In the genomic region with DNA sequence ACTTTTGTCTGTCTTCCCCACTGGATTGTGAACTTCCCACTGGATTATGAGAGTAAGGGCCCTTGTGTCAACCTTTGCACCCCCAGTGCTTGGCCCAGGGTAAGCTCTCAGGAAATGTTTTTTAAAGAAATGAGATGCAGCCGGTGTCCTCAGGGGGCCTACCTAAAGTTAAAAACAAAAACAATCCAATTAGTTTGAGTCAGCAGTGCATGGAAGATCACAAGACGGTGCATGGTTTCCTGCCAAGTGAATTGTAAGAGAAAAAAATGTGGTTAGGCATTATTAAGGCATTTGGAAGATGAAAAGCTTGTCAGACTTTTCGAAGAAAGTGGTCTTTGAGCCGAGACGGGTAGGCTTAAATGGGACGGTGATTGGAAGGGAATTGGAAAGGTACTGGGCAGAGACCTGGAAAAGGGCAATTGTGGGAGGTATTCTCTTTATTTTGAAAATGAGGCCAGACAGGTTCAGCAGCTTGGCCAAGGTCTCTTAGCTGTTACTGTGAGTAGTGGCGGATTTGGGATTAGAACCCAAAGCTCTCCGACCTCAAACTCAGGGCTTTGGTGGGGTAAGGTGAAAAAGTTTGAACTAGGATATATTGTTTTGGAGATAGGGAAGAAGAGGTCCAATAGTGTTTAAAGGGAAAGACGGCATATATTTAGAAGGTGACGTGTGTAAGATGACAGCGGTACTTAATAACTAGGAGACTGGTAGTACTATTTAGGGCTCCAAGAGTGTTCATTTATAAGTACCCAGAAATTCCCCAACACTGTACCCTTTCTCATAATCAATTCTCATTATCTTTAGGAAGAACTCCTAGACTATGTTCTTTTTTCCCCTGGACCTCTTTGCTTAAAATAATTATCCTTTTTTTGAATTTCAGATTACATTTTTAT, we compare ENCODE assay signal across 8 cellular contexts. TPM values are rescaled to one million over a fixed set of nuclear protein-coding genes. Genes with fewer than 3 reads are reported as not detected.
DNase-seq lines count a peak whose midpoint lies in the region; ATAC-seq, FAIRE-seq and TF ChIP-seq lines count a peak whose summit lies in the region.

No MANE protein-coding gene starts in this region.

- peaks cover 3% of the 10 kb centered on the region; the same call in 1 of the 2 replicates for H3K23me2 ChIP-seq in H1 (ENCODE audit: low read depth, low read length)

- H4K20me1 ChIP-seq in H1 (replicated peaks in 1 of 2; ENCODE audit: control insufficient read depth in 1 of 2, insufficient read depth in 2 of 2, low read length in 2 of 2) = no peaks in the 10 kb centered on the region

- no peak for FAIRE-seq in H1 (lab: Jason Lieb, UNC)

- TF ChIP-seq EP300 in H1 (IDR thresholded peaks at IDR 0.05; ENCODE audit: borderline replicate concordance in 1 of 2, low read depth in 2 of 2, low read length in 2 of 2) = no peak
- TF ChIP-seq EP300 in tibial nerve (IDR thresholded peaks at IDR 0.05) = peak in 1 of 2 donors; percentile 59

- H3K9me3 ChIP-seq in H1 (ENCODE audit: insufficient read depth in 2 of 2, low read depth in 1 of 2, low read length in 1 of 2) = no peaks in the 10 kb centered on the region
- no peaks in the 10 kb centered on the region for H3K9me3 ChIP-seq in mesenchymal stem cell (ENCODE audit: control insufficient read depth, low read length)
- no peaks in the 10 kb centered on the region for H3K9me3 ChIP-seq in tibial nerve

- no peaks in the 10 kb centered on the region for H3K79me1 ChIP-seq in H1 (ENCODE audit: low read depth, low read length)
- H3K79me1 ChIP-seq in mesenchymal stem cell (replicated peaks; ENCODE audit: low read length, poor library complexity, severe bottlenecking) = peaks cover 8% of the 10 kb centered on the region

- CTCF ChIA-PET in AG04449 (lab: Yijun Ruan, JAX) = no interaction called here
- CTCF ChIA-PET in H1 (lab: Charles Lee; ENCODE audit: partially characterized antibody) = interaction anchor here (0.8 to 1.4 kb wide), 2 partner anchors 11 to 392 kb away, joined by 3 to 4 read pairs; no protein-coding TSS in a partner anchor

- peaks cover 0 to 15% of the 10 kb centered on the region in 2 experiments; a peak in 1 of 4 replicates for H3K79me2 ChIP-seq in H1 (ENCODE audit: control insufficient read depth in 1 of 2, insufficient read depth in 2 of 2, low read length in 2 of 2)

- H2BK12ac ChIP-seq in H1 (ENCODE audit: low read depth, low read length) (no peak overlapping the region), mesenchymal stem cell (ENCODE audit: low read length in 2 of 2) (no peak overlapping the region)

- H2BK120ac ChIP-seq in H1 (replicated peaks; ENCODE audit: low read depth, low read length) = no peak overlapping the region
- no peak overlapping the region for H2BK120ac ChIP-seq in mesenchymal stem cell (ENCODE audit: low read depth, low read length)

- no peak for TF ChIP-seq RAD21 in H1 (IDR thresholded peaks at IDR 0.05 in 1 of 2, conservative IDR thresholded peaks at IDR 0.05 in 1 of 2; ENCODE audit: low read depth in 2 of 2, low read length in 2 of 2)

- peak; percentile 34 for ATAC-seq in GM18517 (IDR thresholded peaks at IDR 0.05; ENCODE audit: unreplicated experiment)
- peak; percentile 30 for ATAC-seq in HG03196 (IDR thresholded peaks at IDR 0.05; ENCODE audit: unreplicated experiment)

- H3K4me2 ChIP-seq in H1 (ENCODE audit: insufficient read depth in 1 of 2, low read depth in 2 of 2, low read length in 2 of 2) (peak overlapping the region; percentile 87 to 89), mesenchymal stem cell (ENCODE audit: low read length, poor library complexity, severe bottlenecking) (peak overlapping the region; percentile 48)

- peaks cover 0 to 3% (median 0%) of the 10 kb centered on the region in 4 experiments; a peak in 2 of 8 replicates for H3K36me3 ChIP-seq in H1 (ENCODE audit: control insufficient read depth in 2 of 4, insufficient read depth in 4 of 4, low read length in 3 of 4)
- H3K36me3 ChIP-seq in mesenchymal stem cell (ENCODE audit: control insufficient read depth in 1 of 2, insufficient read depth in 2 of 2, low read depth in 1 of 2, low read length in 2 of 2) = peaks cover 2 to 31% of the 10 kb centered on the region in 2 experiments
- H3K36me3 ChIP-seq in tibial nerve = peaks cover 0 to 17% (median 0%) of the 10 kb centered on the region in 3 donors

- H2BK20ac ChIP-seq in H1 (ENCODE audit: low read length) = no peak overlapping the region

- H3K18ac ChIP-seq in H1 (ENCODE audit: extremely low read depth, low read length) (no peak overlapping the region), mesenchymal stem cell (ENCODE audit: low read depth in 1 of 2, low read length in 2 of 2) (peak overlapping the region in 1 of 2 experiments; percentile 83)

- H4K8ac ChIP-seq in H1 (ENCODE audit: extremely low read depth, insufficient read depth, low read length) (no peak overlapping the region; the same call in 1 of the 2 replicates), mesenchymal stem cell (ENCODE audit: low read length) (peak overlapping the region; percentile 69)

- H2AK5ac ChIP-seq in H1 (ENCODE audit: low read depth, low read length) (no peak overlapping the region), mesenchymal stem cell (ENCODE audit: low read length, severe bottlenecking) (peak overlapping the region; percentile 99)

- DNase-seq in AG04449 (ENCODE audit: low read depth, low spot score) (peak; percentile 62), T-helper 22 cell (ENCODE audit: low read depth) (peak; percentile 1), H1 (ENCODE audit: low read depth in 1 of 2, low spot score in 2 of 2) (no peak), mesenchymal stem cell (peak; percentile 52), tibial nerve (ENCODE audit: low spot score in 2 of 2) (peak in 1 of 2 donors; percentile 59), T-helper 9 cell (no peak)

- H3K27ac ChIP-seq in H1 (ENCODE audit: low read depth, low read length) = peak overlapping the region; percentile 90
- H3K27ac ChIP-seq in mesenchymal stem cell (ENCODE audit: low read length, poor library complexity, severe bottlenecking) = peak overlapping the region; percentile 93
- peak overlapping the region; percentile 79 to 97 (median 88) for H3K27ac ChIP-seq in tibial nerve

- H3K23ac ChIP-seq in H1 (ENCODE audit: insufficient read length) (no peak overlapping the region), mesenchymal stem cell (ENCODE audit: low read length in 2 of 2) (no peak overlapping the region)

- H3K4ac ChIP-seq in H1 (replicated peaks; ENCODE audit: insufficient read length, low read depth, low read length) (peak overlapping the region; percentile 27), mesenchymal stem cell (ENCODE audit: low read depth in 1 of 2, low read length in 2 of 2) (peak overlapping the region in 1 of 2 experiments; percentile 73)

- no peak overlapping the region for H2BK5ac ChIP-seq in H1 (ENCODE audit: low read depth, low read length)
- peak overlapping the region; percentile 89 for H2BK5ac ChIP-seq in mesenchymal stem cell (ENCODE audit: low read depth, low read length, poor library complexity, severe bottlenecking)

- no peak overlapping the region for H3K56ac ChIP-seq in H1 (replicated peaks; ENCODE audit: insufficient read length, low read depth, low read length)

- H2AFZ ChIP-seq in H1 (ENCODE audit: low read length) = 0 out of 2 replicates have a peak overlapping the region, but pooled peaks have one; percentile 8
- H2AFZ ChIP-seq in mesenchymal stem cell (ENCODE audit: low read depth, low read length) = no peak overlapping the region

- H3K14ac ChIP-seq in H1 (ENCODE audit: insufficient read length) = no peak overlapping the region
- no peak overlapping the region for H3K14ac ChIP-seq in mesenchymal stem cell (ENCODE audit: low read length in 2 of 2)

- H4K5ac ChIP-seq in H1 (ENCODE audit: insufficient read length, low read depth, low read length) = no peak overlapping the region

- no peak for TF ChIP-seq CTCF in AG04449 (IDR thresholded peaks at IDR 0.05; ENCODE audit: insufficient read depth, low read length, missing control alignments)
- no peak for TF ChIP-seq CTCF in H1 (IDR thresholded peaks at IDR 0.05; ENCODE audit: control extremely low read depth in 1 of 3, insufficient read depth in 1 of 3, low read depth in 1 of 3, low read length in 3 of 3)
- no peak for TF ChIP-seq CTCF in tibial nerve (IDR thresholded peaks at IDR 0.05)

- no peaks in the 10 kb centered on the region for H3K27me3 ChIP-seq in H1 (replicated peaks in 1 of 4; ENCODE audit: control insufficient read depth in 3 of 4, extremely low read depth in 1 of 4, insufficient read depth in 3 of 4, low read length in 3 of 4)
- H3K27me3 ChIP-seq in mesenchymal stem cell (ENCODE audit: control insufficient read depth in 1 of 2, insufficient read depth in 1 of 2, low read length in 2 of 2) = no peaks in the 10 kb centered on the region
- no peaks in the 10 kb centered on the region for H3K27me3 ChIP-seq in tibial nerve

- peaks cover 0 to 4% (median 2%) of the 10 kb centered on the region in 4 experiments; a peak in 4 of 7 replicates for H3K4me1 ChIP-seq in H1 (replicated peaks in 1 of 4; ENCODE audit: control insufficient read depth in 3 of 4, insufficient read depth in 4 of 4, low read length in 3 of 4)
- H3K4me1 ChIP-seq in mesenchymal stem cell (ENCODE audit: control insufficient read depth, insufficient read depth, low read depth, low read length) = no peaks in the 10 kb centered on the region
- peaks cover 0 to 54% (median 11%) of the 10 kb centered on the region in 4 donors for H3K4me1 ChIP-seq in tibial nerve

- H4K91ac ChIP-seq in H1 (replicated peaks; ENCODE audit: insufficient read length, low read length) = no peak overlapping the region
- no peak overlapping the region for H4K91ac ChIP-seq in mesenchymal stem cell (ENCODE audit: low read length)

- peak overlapping the region; percentile 74 for H3K4me3 ChIP-seq in AG04449 (ENCODE audit: low read depth, low read length)
- peak overlapping the region; percentile 80 to 89 (median 85); a peak in 7 of 8 replicates for H3K4me3 ChIP-seq in H1 (ENCODE audit: extremely low read depth in 1 of 4, insufficient read depth in 2 of 4, low read depth in 3 of 4, low read length in 4 of 4)
- peak overlapping the region in 1 of 2 experiments; percentile 81 for H3K4me3 ChIP-seq in mesenchymal stem cell (ENCODE audit: insufficient read depth in 1 of 2, low read depth in 1 of 2, low read length in 2 of 2)
- peak overlapping the region; percentile 55 to 84 (median 66) for H3K4me3 ChIP-seq in tibial nerve

- H2BK15ac ChIP-seq in H1 (ENCODE audit: low read length) = no peak overlapping the region
- H2BK15ac ChIP-seq in mesenchymal stem cell (ENCODE audit: low read depth, poor library complexity, severe bottlenecking) = no peak overlapping the region

- TF ChIP-seq POLR2A in H1 (IDR thresholded peaks at IDR 0.05; ENCODE audit: control extremely low read depth in 1 of 2, low read depth in 2 of 2, low read length in 2 of 2) = no peak
- TF ChIP-seq POLR2A in tibial nerve (IDR thresholded peaks at IDR 0.05) = no peak

- 45% methylated on average over 11 of the region's 11 CpGs; no CpG with 5 or more reads in 1 of the 2 experiments for WGBS in H1 (ENCODE audit: extremely low coverage in 1 of 2, insufficient coverage in 1 of 2, insufficient read length in 1 of 2, insufficient replicate concordance in 2 of 2, low coverage in 1 of 2, low lambda C conversion rate in 2 of 2, missing lambda C conversion rate in 1 of 2), 2 experiments
- WGBS in mesenchymal stem cell = 60% methylated on average over 9 of the region's 11 CpGs
- 43 to 45% methylated on average over 11 of the region's 11 CpGs for WGBS in tibial nerve, 2 donors

- H3K9ac ChIP-seq in H1 (replicated peaks in 1 of 4; ENCODE audit: extremely low read depth in 1 of 4, low read depth in 3 of 4, low read length in 3 of 4) = peak overlapping the region in 3 of 4 experiments; percentile 66 to 94 (median 77); a peak in 5 of 7 replicates
- peak overlapping the region; percentile 94 for H3K9ac ChIP-seq in mesenchymal stem cell (ENCODE audit: low read length)

- POLR2A ChIA-PET in AG04449 (lab: Yijun Ruan, JAX) = no interaction called here
- POLR2A ChIA-PET in H1 (lab: Charles Lee; ENCODE audit: partially characterized antibody) = interaction anchor here (0.5 to 1.6 kb wide), 4 partner anchors 15 to 652 kb away, joined by 3 to 6 read pairs (median 4); no protein-coding TSS in a partner anchor

RNA-seq across cellular contexts. Expression of gene LYPLAL1, which starts 1.2 kb away (rescaled TPM):
- total RNA-seq in H1 (2021; fragmentation: NEBNext Ultra II Directional; extraction: Animal tissue kit (Norgen Biotek cat#: 25700)) = 22.0 and 23.8 TPM in 2 replicates
- polyA plus RNA-seq in H1 (2011; rRNA removed) = 4.2 and 6.3 TPM in 2 replicates
- 8.1 TPM for polyA plus RNA-seq in H1 (2011; cell fraction: cytosol; rRNA removed)
- polyA plus RNA-seq in H1 (2011; cell fraction: nucleus; rRNA removed) = 3.8 TPM
- polyA plus RNA-seq in H1 (2012, experiment 1 of 2) = 4.5 to 17.0 TPM (median 7.7 TPM) in 4 replicates
- 3.7 TPM for polyA plus RNA-seq in H1 (2012, experiment 2 of 2)
- polyA plus RNA-seq in H1 (2013, experiment 1 of 2) = 13.3 TPM
- polyA plus RNA-seq in H1 (2013, experiment 2 of 2) = 12.3 TPM
- 4.0 and 8.3 TPM in 2 replicates for polyA minus RNA-seq in H1 (2011; rRNA and poly(A)+ RNA removed)
- 4.4 TPM for polyA minus RNA-seq in H1 (2011; cell fraction: cytosol; rRNA and poly(A)+ RNA removed)
- 26.0 TPM for polyA minus RNA-seq in H1 (2011; cell fraction: nucleus; rRNA and poly(A)+ RNA removed)
- 15.9 TPM for polyA plus RNA-seq in mesenchymal stem cell (2013, experiment 1 of 2)
- polyA plus RNA-seq in mesenchymal stem cell (2013, experiment 2 of 2) = 18.2 TPM
- total RNA-seq in tibial nerve = 10 to 100 TPM; 19.2 to 52.2 (median 22.1) TPM

Comparison
In these comparisons a context has a peak if more than half of its experiments do, and no peak if none do; other contexts are left out.
1. DNase-seq: peak in AG04449 (single experiment), T-helper 22 cell (single experiment) and mesenchymal stem cell (single experiment); none in H1 (0 of 2) and T-helper 9 cell (single experiment).
2. Peak in every context shown above with its lines, with median percentiles within 50 percentile points of each other: H3K27ac ChIP-seq.